18 cellular contexts compared by ENCODE assay signal in the genomic region with DNA sequence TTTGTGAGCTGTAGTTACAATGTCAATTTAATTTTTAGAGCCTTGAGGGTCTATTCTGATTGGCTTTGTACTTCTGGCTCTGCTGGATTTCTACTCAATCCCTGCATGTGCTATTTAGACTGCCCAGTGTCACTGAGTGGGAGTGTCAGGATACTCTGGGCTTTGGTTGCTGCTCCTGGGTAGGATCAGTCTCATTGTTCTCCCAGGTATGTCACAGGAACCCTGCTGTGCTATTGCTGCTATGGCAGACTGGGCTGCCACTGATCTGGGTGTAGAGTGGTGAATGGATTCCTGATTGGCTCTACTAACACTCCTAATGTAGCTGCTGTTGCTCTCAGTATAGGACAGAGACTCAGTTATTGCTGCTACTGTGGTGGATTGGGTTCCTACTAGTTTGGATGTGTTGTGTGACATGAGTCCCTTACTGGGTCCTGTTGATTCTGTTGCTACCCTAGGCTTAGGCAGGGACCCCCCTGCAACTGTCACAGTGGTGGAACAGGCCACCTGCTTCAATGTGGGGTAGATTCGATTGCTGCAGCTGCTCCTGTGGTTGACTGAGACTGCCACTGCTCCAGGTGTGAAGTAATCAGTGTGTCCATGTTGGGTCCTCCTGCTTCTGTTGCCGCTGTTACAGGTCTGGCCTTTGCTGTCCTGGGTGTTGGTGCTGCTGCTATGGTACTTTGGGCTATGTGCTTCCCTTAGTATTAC.
DNase-seq lines count a peak whose midpoint lies in the region; ATAC-seq and TF ChIP-seq lines count a peak whose summit lies in the region.
"Had no signal": no experiment of that assay in that cellular context is flagged by ENCODE, and none has a peak within 500 bp of the region (broad histone marks: within the 10 kb centered on the region; RNA-seq: fewer than 3 reads in every experiment).

No MANE protein-coding gene starts in this region.

- TF ChIP-seq POLR2A in ovary (IDR thresholded peaks at IDR 0.05) = no peak

- no peaks in the 10 kb centered on the region for H3K27me3 ChIP-seq in ovary
- H3K27me3 ChIP-seq: BE2C had no signal

- ATAC-seq in WTC11 (peak; percentile 82), HG02763 (IDR thresholded peaks at IDR 0.05; ENCODE audit: unreplicated experiment) (no peak), GM18511 (IDR thresholded peaks at IDR 0.05; ENCODE audit: unreplicated experiment) (no peak)
- ATAC-seq: T-cell had no signal

- H3K4me3 Mint-ChIP-seq in WTC11 = no peak overlapping the region
- H3K4me3 Mint-ChIP-seq: CD4-positive, alpha-beta T cell; T-cell had no signal

- no peak overlapping the region for H3K27ac Mint-ChIP-seq in WTC11
- H3K27ac Mint-ChIP-seq: CD4-positive, alpha-beta T cell; T-cell had no signal

- TF ChIP-seq CTCF in WTC11 (IDR thresholded peaks at IDR 0.05) = no peak
- no peak for TF ChIP-seq CTCF in ovary (IDR thresholded peaks at IDR 0.05)

- intact Hi-C loops in ovary (cut with DNase I) = no loop called here

- no peaks in the 10 kb centered on the region for H3K4me1 ChIP-seq in ovary (ENCODE audit: insufficient read depth)
- H3K4me1 ChIP-seq: BE2C had no signal

- CTCF ChIA-PET in WTC11 (lab: Charles Lee) = no interaction called here

- H3K9me3 ChIP-seq in ovary = no peaks in the 10 kb centered on the region
- H3K9me3 ChIP-seq: BE2C, SK-N-SH had no signal

- H3K36me3 Mint-ChIP-seq in WTC11 = peaks cover 4% of the 10 kb centered on the region; the same call in 1 of the 2 replicates
- H3K36me3 Mint-ChIP-seq: T-cell had no signal

- H3K4me1 Mint-ChIP-seq in WTC11 = peaks cover 8% of the 10 kb centered on the region; the same call in 1 of the 2 replicates
- H3K4me1 Mint-ChIP-seq: T-cell had no signal

- H3K36me3 ChIP-seq in ovary = no peaks in the 10 kb centered on the region
- H3K36me3 ChIP-seq: BE2C had no signal

- H3K27ac ChIP-seq in ovary = no peak overlapping the region
- H3K27ac ChIP-seq: GM23248 had no signal

- WGBS in ovary, 3 donors = 80 to 85% (median 83%) methylated on average over 2 of the region's 2 CpGs

- DNase-seq in NCI-H748 (lab: John Stamatoyannopoulos, UW; ENCODE audit: unreplicated experiment) = peak; percentile 26
- DNase-seq in NCI-H748 treated with DMSO at 0.1 percent for 48 hours (lab: John Stamatoyannopoulos, UW) = no peak
- peak; percentile 19 for DNase-seq in WTC11 (ENCODE audit: low spot score)
- DNase-seq in left kidney (ENCODE audit: low read depth, low spot score) = peak; percentile 0
- no peak for DNase-seq in DMS 273 (lab: John Stamatoyannopoulos, UW; ENCODE audit: unreplicated experiment)
- no peak for DNase-seq in ovary
- DNase-seq: 8988T; BE2C; Calu3; CD4-positive, alpha-beta T cell; GM23248; NCI-H1930; NCI-H446 treated with DMSO at 0.1 percent for 48 hours; Right ventricle myocardium superior; SK-N-SH; T-cell had no signal

- TF ChIP-seq EP300 in ovary (IDR thresholded peaks at IDR 0.05) = no peak

- H3K27me3 Mint-ChIP-seq in WTC11 (ENCODE audit: low read depth) = no peaks in the 10 kb centered on the region
- H3K27me3 Mint-ChIP-seq: CD4-positive, alpha-beta T cell; T-cell had no signal

- peaks cover 5% of the 10 kb centered on the region for H3K9me3 Mint-ChIP-seq in WTC11
- H3K9me3 Mint-ChIP-seq: CD4-positive, alpha-beta T cell; T-cell had no signal

- no peak overlapping the region for H3K4me3 ChIP-seq in ovary
- H3K4me3 ChIP-seq: GM23248 had no signal

- POLR2A ChIA-PET in WTC11 (lab: Charles Lee) = no interaction called here

TF ChIP-seq in WTC11, 78 proteins besides CTCF, POLR2A, EP300 and RAD21:
- TF ChIP-seq ZNF263 (CRISPR knock-in tag; IDR thresholded peaks at IDR 0.05; ENCODE audit: low read depth) (no peak), TEAD1 (CRISPR knock-in tag; IDR thresholded peaks at IDR 0.05) (no peak), JAZF1 (CRISPR knock-in tag; IDR thresholded peaks at IDR 0.05) (no peak), SMAD3 (CRISPR knock-in tag; IDR thresholded peaks at IDR 0.05; ENCODE audit: borderline replicate concordance) (no peak), ESRRA (CRISPR knock-in tag; IDR thresholded peaks at IDR 0.05; ENCODE audit: borderline replicate concordance) (no peak), NFYB (CRISPR knock-in tag; conservative IDR thresholded peaks at IDR 0.05; ENCODE audit: low read depth) (no peak), RELA (CRISPR knock-in tag; IDR thresholded peaks at IDR 0.05; ENCODE audit: borderline replicate concordance) (no peak), ZNF671 (CRISPR knock-in tag; IDR thresholded peaks at IDR 0.05) (no peak), SP1 (CRISPR knock-in tag; conservative IDR thresholded peaks at IDR 0.05) (no peak), OVOL2 (CRISPR knock-in tag; IDR thresholded peaks at IDR 0.05; ENCODE audit: borderline replicate concordance) (no peak), ZNF317 (CRISPR knock-in tag; IDR thresholded peaks at IDR 0.05; ENCODE audit: borderline replicate concordance, low read depth) (no peak), GABPB1 (CRISPR knock-in tag; IDR thresholded peaks at IDR 0.05) (no peak), ELF4 (CRISPR knock-in tag; IDR thresholded peaks at IDR 0.05; ENCODE audit: low read depth) (no peak), FOXP1 (CRISPR knock-in tag; IDR thresholded peaks at IDR 0.05; ENCODE audit: borderline replicate concordance) (no peak)
- TF ChIP-seq, protein P1, sequence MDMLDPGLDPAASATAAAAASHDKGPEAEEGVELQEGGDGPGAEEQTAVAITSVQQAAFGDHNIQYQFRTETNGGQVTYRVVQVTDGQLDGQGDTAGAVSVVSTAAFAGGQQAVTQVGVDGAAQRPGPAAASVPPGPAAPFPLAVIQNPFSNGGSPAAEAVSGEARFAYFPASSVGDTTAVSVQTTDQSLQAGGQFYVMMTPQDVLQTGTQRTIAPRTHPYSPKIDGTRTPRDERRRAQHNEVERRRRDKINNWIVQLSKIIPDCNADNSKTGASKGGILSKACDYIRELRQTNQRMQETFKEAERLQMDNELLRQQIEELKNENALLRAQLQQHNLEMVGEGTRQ (CRISPR knock-in tag; IDR thresholded peaks at IDR 0.05) = no peak
- TF ChIP-seq, protein P2, sequence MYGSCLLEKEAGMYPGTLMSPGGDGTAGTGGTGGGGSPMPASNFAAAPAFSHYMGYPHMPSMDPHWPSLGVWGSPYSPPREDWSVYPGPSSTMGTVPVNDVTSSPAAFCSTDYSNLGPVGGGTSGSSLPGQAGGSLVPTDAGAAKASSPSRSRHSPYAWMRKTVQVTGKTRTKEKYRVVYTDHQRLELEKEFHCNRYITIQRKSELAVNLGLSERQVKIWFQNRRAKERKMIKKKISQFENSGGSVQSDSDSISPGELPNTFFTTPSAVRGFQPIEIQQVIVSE (CRISPR knock-in tag; IDR thresholded peaks at IDR 0.05; ENCODE audit: borderline replicate concordance) = no peak
- TF ChIP-seq, protein P3, sequence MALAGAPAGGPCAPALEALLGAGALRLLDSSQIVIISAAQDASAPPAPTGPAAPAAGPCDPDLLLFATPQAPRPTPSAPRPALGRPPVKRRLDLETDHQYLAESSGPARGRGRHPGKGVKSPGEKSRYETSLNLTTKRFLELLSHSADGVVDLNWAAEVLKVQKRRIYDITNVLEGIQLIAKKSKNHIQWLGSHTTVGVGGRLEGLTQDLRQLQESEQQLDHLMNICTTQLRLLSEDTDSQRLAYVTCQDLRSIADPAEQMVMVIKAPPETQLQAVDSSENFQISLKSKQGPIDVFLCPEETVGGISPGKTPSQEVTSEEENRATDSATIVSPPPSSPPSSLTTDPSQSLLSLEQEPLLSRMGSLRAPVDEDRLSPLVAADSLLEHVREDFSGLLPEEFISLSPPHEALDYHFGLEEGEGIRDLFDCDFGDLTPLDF (CRISPR knock-in tag; IDR thresholded peaks at IDR 0.05) = no peak
TF ChIP-seq in WTC11: peak in this region for 0.

Comparison
In these comparisons a context has a peak if more than half of its experiments do, and no peak if none do; other contexts are left out.
1. DNase-seq: peak in NCI-H748 (single experiment), WTC11 (single experiment) and left kidney (single experiment); none in NCI-H748 treated with DMSO at 0.1 percent for 48 hours (single experiment), DMS 273 (single experiment) and ovary (0 of 5).